In genomic region chr11:43575931-43576833, GRCh38 we compare ENCODE assay signal across 2 cellular contexts.
TF ChIP-seq lines count a peak whose summit lies in the region.

No MANE protein-coding gene starts in this region.

TF ChIP-seq in SK-N-SH, 30 proteins besides CTCF, POLR2A, EP300 and RAD21 (continued from another document):
- no peak for TF ChIP-seq RXRA (IDR thresholded peaks at IDR 0.05; ENCODE audit: borderline replicate concordance, low read depth)
- TF ChIP-seq JUND (IDR thresholded peaks at IDR 0.05): no peak
- TF ChIP-seq MAX (IDR thresholded peaks at IDR 0.05; ENCODE audit: low read depth): no peak
- TF ChIP-seq MXI1 (IDR thresholded peaks at IDR 0.05; ENCODE audit: low read depth, low read length): no peak
- no peak for TF ChIP-seq ZBTB33 (IDR thresholded peaks at IDR 0.05; ENCODE audit: borderline replicate concordance, low read depth)
- no peak for TF ChIP-seq USF2 (IDR thresholded peaks at IDR 0.05; ENCODE audit: borderline replicate concordance, low read depth, low read length)

TF ChIP-seq in SK-N-SH treated with all-trans-retinoic acid at 6 μM for 48 hours, 23 proteins besides CTCF, POLR2A, EP300 and RAD21 (continued from another document):
- TF ChIP-seq, protein P1, sequence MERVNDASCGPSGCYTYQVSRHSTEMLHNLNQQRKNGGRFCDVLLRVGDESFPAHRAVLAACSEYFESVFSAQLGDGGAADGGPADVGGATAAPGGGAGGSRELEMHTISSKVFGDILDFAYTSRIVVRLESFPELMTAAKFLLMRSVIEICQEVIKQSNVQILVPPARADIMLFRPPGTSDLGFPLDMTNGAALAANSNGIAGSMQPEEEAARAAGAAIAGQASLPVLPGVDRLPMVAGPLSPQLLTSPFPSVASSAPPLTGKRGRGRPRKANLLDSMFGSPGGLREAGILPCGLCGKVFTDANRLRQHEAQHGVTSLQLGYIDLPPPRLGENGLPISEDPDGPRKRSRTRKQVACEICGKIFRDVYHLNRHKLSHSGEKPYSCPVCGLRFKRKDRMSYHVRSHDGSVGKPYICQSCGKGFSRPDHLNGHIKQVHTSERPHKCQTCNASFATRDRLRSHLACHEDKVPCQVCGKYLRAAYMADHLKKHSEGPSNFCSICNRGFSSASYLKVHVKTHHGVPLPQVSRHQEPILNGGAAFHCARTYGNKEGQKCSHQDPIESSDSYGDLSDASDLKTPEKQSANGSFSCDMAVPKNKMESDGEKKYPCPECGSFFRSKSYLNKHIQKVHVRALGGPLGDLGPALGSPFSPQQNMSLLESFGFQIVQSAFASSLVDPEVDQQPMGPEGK (CRISPR knock-in tag; IDR thresholded peaks at IDR 0.05; ENCODE audit: borderline replicate concordance): no peak
- TF ChIP-seq ZFP3 (CRISPR knock-in tag; IDR thresholded peaks at IDR 0.05): no peak
- TF ChIP-seq CREB5 (CRISPR knock-in tag; IDR thresholded peaks at IDR 0.05; ENCODE audit: low read depth): no peak
- TF ChIP-seq GLIS3 (CRISPR knock-in tag; IDR thresholded peaks at IDR 0.05): no peak
- no peak for TF ChIP-seq ZNF8 (CRISPR knock-in tag; IDR thresholded peaks at IDR 0.05)
- TF ChIP-seq TSHZ2 (CRISPR knock-in tag; IDR thresholded peaks at IDR 0.05): no peak
- TF ChIP-seq ARNTL (CRISPR knock-in tag; IDR thresholded peaks at IDR 0.05; ENCODE audit: borderline replicate concordance, low read depth): no peak
- no peak for TF ChIP-seq CSDC2 (CRISPR knock-in tag; IDR thresholded peaks at IDR 0.05)
- TF ChIP-seq ZNF565 (CRISPR knock-in tag; conservative IDR thresholded peaks at IDR 0.05; ENCODE audit: low read depth): no peak
- no peak for TF ChIP-seq PPARA (CRISPR knock-in tag; IDR thresholded peaks at IDR 0.05; ENCODE audit: borderline replicate concordance)
- TF ChIP-seq SNAI2 (CRISPR knock-in tag; IDR thresholded peaks at IDR 0.05): no peak
